ENCODE assay signal across 9 cellular contexts in the genomic region with DNA sequence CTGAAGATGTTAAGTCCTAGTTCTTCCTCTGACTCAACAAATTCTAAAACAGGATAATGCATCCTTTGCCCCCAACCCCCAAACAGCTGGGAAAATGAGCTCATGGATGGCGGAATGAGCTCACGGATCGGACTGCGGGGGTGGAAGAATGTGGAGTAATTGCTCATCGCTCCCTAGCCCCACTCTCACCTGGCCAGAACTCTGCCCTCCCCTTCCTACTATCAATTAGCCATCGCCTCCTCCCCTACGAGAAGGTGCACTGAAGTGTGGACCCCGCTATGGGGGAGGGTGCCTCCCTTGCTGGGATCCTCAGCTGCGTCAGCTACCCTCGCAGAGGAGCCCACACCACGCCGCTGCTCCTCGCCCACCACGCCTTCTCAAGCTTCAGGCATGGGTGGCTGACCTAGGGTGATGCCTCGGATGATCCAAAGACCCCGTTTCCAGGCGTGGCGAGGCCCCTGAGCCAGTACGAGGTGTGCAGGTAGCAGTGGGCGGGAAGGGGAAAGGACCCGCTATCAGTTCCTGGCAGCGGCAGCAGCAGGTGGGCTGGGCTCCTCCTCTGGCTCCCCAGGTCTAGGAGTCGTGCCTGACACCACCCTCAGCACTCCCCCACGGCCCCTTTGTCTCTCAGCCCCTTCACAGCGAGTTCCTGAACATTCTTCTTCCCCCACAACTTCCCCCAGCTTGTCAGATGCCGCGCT.
DNase-seq lines count a peak whose midpoint lies in the region; ATAC-seq and TF ChIP-seq lines count a peak whose summit lies in the region.
"Had no signal": no experiment of that assay in that cellular context is flagged by ENCODE, and none has a peak within 500 bp of the region (broad histone marks: within the 10 kb centered on the region; RNA-seq: fewer than 3 reads in every experiment).

No MANE protein-coding gene starts in this region.

- intact Hi-C loops in right cardiac atrium (cut with DNase I), result no loop called here
- intact Hi-C loops in left cardiac atrium (cut with DNase I), result no loop called here

- peaks cover 35% of the 10 kb centered on the region for H3K4me1 Mint-ChIP-seq in activated naive CD8-positive, alpha-beta T cell treated with anti-CD3 and anti-CD28 coated beads for 36 hours

- DNase-seq in right cardiac atrium (peak in 2 of 3 donors; percentile 51 to 57), left cardiac atrium (no peak), kidney epithelial cell (ENCODE audit: low read depth) (peak; percentile 74), tibial nerve (ENCODE audit: low spot score in 2 of 2) (no peak), D341Med (ENCODE audit: low spot score) (no peak), NCI-H1436 treated with DMSO at 0.1 percent for 48 hours (lab: John Stamatoyannopoulos, UW) (no peak)
- DNase-seq in activated naive CD8-positive, alpha-beta T cell treated with anti-CD3 and anti-CD28 coated beads for 36 hours, result peak; percentile 51

- peak overlapping the region; percentile 88 for H3K4me3 Mint-ChIP-seq in activated naive CD8-positive, alpha-beta T cell treated with anti-CD3 and anti-CD28 coated beads for 36 hours

- no peak for TF ChIP-seq EP300 in tibial nerve (IDR thresholded peaks at IDR 0.05)

- H3K27ac ChIP-seq in right cardiac atrium (ENCODE audit: low read length) (no peak overlapping the region), tibial nerve (peak overlapping the region in 3 of 4 donors; percentile 47 to 86 (median 79))

- no peaks in the 10 kb centered on the region for H3K27me3 Mint-ChIP-seq in activated naive CD8-positive, alpha-beta T cell treated with anti-CD3 and anti-CD28 coated beads for 36 hours

- H3K27ac Mint-ChIP-seq in activated naive CD8-positive, alpha-beta T cell treated with anti-CD3 and anti-CD28 coated beads for 36 hours, result peak overlapping the region; percentile 92

- no peaks in the 10 kb centered on the region for H3K27me3 ChIP-seq in right cardiac atrium (ENCODE audit: control insufficient read depth, insufficient read depth)
- H3K27me3 ChIP-seq in kidney epithelial cell (ENCODE audit: control insufficient read depth, insufficient read depth, low read length), result no peaks in the 10 kb centered on the region
- no peaks in the 10 kb centered on the region for H3K27me3 ChIP-seq in tibial nerve
- H3K27me3 ChIP-seq: pancreas had no signal

- ATAC-seq in right cardiac atrium (no peak), left cardiac atrium (no peak), GM21526 (IDR thresholded peaks at IDR 0.05; ENCODE audit: low FRiP score, unreplicated experiment) (no peak)

- H3K4me1 ChIP-seq in right cardiac atrium (ENCODE audit: control insufficient read depth, insufficient read depth, low read length), result no peaks in the 10 kb centered on the region
- peaks cover 0 to 28% (median 13%) of the 10 kb centered on the region in 4 donors for H3K4me1 ChIP-seq in tibial nerve

- H3K9me3 Mint-ChIP-seq in activated naive CD8-positive, alpha-beta T cell treated with anti-CD3 and anti-CD28 coated beads for 36 hours, result no peaks in the 10 kb centered on the region

- peaks cover 43% of the 10 kb centered on the region for H3K36me3 Mint-ChIP-seq in activated naive CD8-positive, alpha-beta T cell treated with anti-CD3 and anti-CD28 coated beads for 36 hours

- H3K36me3 ChIP-seq in kidney epithelial cell (ENCODE audit: control insufficient read depth, insufficient read depth, low read length) (peaks cover 1% of the 10 kb centered on the region), tibial nerve (peaks cover 0 to 44% (median 18%) of the 10 kb centered on the region in 3 donors)

- TF ChIP-seq CTCF in kidney epithelial cell (IDR thresholded peaks at IDR 0.05; ENCODE audit: insufficient read depth, low read length, poor library complexity, severe bottlenecking) (no peak), tibial nerve (IDR thresholded peaks at IDR 0.05) (no peak)

- H3K4me3 ChIP-seq in right cardiac atrium (ENCODE audit: low read length) (no peak overlapping the region), kidney epithelial cell (ENCODE audit: low read depth, low read length) (peak overlapping the region; percentile 54), tibial nerve (no peak overlapping the region)

- WGBS in right cardiac atrium, result 71% methylated on average over 27 of the region's 27 CpGs
- WGBS in tibial nerve, 2 donors, result 70 to 78% methylated on average over 20 to 27 of the region's 27 CpGs

- H3K9me3 ChIP-seq in right cardiac atrium (ENCODE audit: control insufficient read depth, low read length) (no peaks in the 10 kb centered on the region), tibial nerve (no peaks in the 10 kb centered on the region)
- H3K9me3 ChIP-seq: pancreas had no signal

- no peak for TF ChIP-seq POLR2A in tibial nerve (IDR thresholded peaks at IDR 0.05)

Comparison
In these comparisons a context has a peak if more than half of its experiments do, and no peak if none do; other contexts are left out.
1. DNase-seq: peak in right cardiac atrium (2 of 3), activated naive CD8-positive, alpha-beta T cell treated with anti-CD3 and anti-CD28 coated beads for 36 hours (single experiment) and kidney epithelial cell (single experiment); none in left cardiac atrium (single experiment), tibial nerve (0 of 2), D341Med (single experiment) and NCI-H1436 treated with DMSO at 0.1 percent for 48 hours (single experiment).